1 cellular context compared by ENCODE assay signal in genomic region chr9:136673970-136674785, GRCh38.
TF ChIP-seq lines count a peak whose summit lies in the region.

No MANE protein-coding gene starts in this region.

TF ChIP-seq in K562, 482 proteins besides CTCF, POLR2A, EP300 and RAD21 (continued from another document and continues in another):
- TF ChIP-seq GATAD2B (IDR thresholded peaks at IDR 0.05; ENCODE audit: borderline replicate concordance) (peak; percentile 47; the same call in 1 of the 2 replicates), NR1H2 (CRISPR knock-in tag; IDR thresholded peaks at IDR 0.05) (no peak), ZNF740 (CRISPR knock-in tag; IDR thresholded peaks at IDR 0.05) (no peak), ZNF740 (tag; IDR thresholded peaks at IDR 0.05) (no peak), CSDE1 (IDR thresholded peaks at IDR 0.05) (no peak), PTBP1 (IDR thresholded peaks at IDR 0.05; ENCODE audit: low read depth, low read length) (peak; percentile 95), ZFP36 (IDR thresholded peaks at IDR 0.05; ENCODE audit: low read depth, low read length, partially characterized antibody) (no peak), FOXP4 (CRISPR knock-in tag; IDR thresholded peaks at IDR 0.05; ENCODE audit: borderline replicate concordance) (peak; percentile 80; the same call in 1 of the 2 replicates), BRF1 (IDR thresholded peaks at IDR 0.05; ENCODE audit: borderline replicate concordance, extremely low read depth, insufficient read length) (no peak), PPARD (CRISPR knock-in tag; IDR thresholded peaks at IDR 0.05) (no peak), GTF2A2 (tag; IDR thresholded peaks at IDR 0.05) (no peak), ZBTB5 (IDR thresholded peaks at IDR 0.05) (no peak), RBFOX2 (IDR thresholded peaks at IDR 0.05; ENCODE audit: low read depth, low read length) (peak; percentile 78), ARNT (IDR thresholded peaks at IDR 0.05) (no peak), FOXK1 (CRISPR knock-in tag; IDR thresholded peaks at IDR 0.05; ENCODE audit: borderline replicate concordance) (no peak), POLR2H (tag; IDR thresholded peaks at IDR 0.05; ENCODE audit: low read depth) (no peak; the same call in 1 of the 2 replicates), SIRT6 (IDR thresholded peaks at IDR 0.05; ENCODE audit: low read depth, low read length) (peak; percentile 54), TFE3 (CRISPR knock-in tag; IDR thresholded peaks at IDR 0.05) (no peak), ZNF3 (CRISPR knock-in tag; IDR thresholded peaks at IDR 0.05) (no peak), ZNF407 (IDR thresholded peaks at IDR 0.05; ENCODE audit: low read depth) (no peak), AFF1 (IDR thresholded peaks at IDR 0.05; ENCODE audit: low read depth in 1 of 2, partially characterized antibody in 2 of 2) (no peak), SP2 (IDR thresholded peaks at IDR 0.05; ENCODE audit: extremely low read depth, low read depth, low read length, poor library complexity, severe bottlenecking) (peak; percentile 14), ATF1 (CRISPR knock-in tag; IDR thresholded peaks at IDR 0.05) (no peak), ATF1 (tag; IDR thresholded peaks at IDR 0.05) (peak; percentile 42), USF2 (CRISPR knock-in tag; IDR thresholded peaks at IDR 0.05) (no peak), CREB1 (IDR thresholded peaks at IDR 0.05) (no peak), CREB1 (CRISPR knock-in tag; IDR thresholded peaks at IDR 0.05) (no peak), ZNF780A (CRISPR knock-in tag; IDR thresholded peaks at IDR 0.05) (no peak), E2F1 (CRISPR knock-in tag; IDR thresholded peaks at IDR 0.05) (0 out of 2 replicates have a peak, but pooled peaks have one; percentile 27), ZNF584 (CRISPR knock-in tag; IDR thresholded peaks at IDR 0.05; ENCODE audit: low read depth) (no peak), ZNF41 (CRISPR knock-in tag; conservative IDR thresholded peaks at IDR 0.05) (no peak), HEY1 (CRISPR knock-in tag; IDR thresholded peaks at IDR 0.05; ENCODE audit: borderline replicate concordance) (no peak), ELK1 (CRISPR knock-in tag; IDR thresholded peaks at IDR 0.05) (no peak), KAT8 (IDR thresholded peaks at IDR 0.05; ENCODE audit: low read depth) (no peak), TOE1 (IDR thresholded peaks at IDR 0.05; ENCODE audit: borderline replicate concordance) (peak; percentile 36; the same call in 1 of the 2 replicates), TOE1 (CRISPR knock-in tag; IDR thresholded peaks at IDR 0.05; ENCODE audit: borderline replicate concordance, low read depth) (no peak), ZBTB1 (CRISPR knock-in tag; IDR thresholded peaks at IDR 0.05; ENCODE audit: borderline replicate concordance, low read depth) (no peak)
